In genomic region chr11:65546217-65546958, GRCh38 we compare ENCODE assay signal across 8 cellular contexts. TPM values are rescaled to one million over a fixed set of nuclear protein-coding genes. Genes with fewer than 3 reads are reported as not detected.
DNase-seq lines count a peak whose midpoint lies in the region; ATAC-seq lines count a peak whose summit lies in the region.

No MANE protein-coding gene starts in this region.

- ATAC-seq in GM21576 (IDR thresholded peaks at IDR 0.05; ENCODE audit: unreplicated experiment) = peak; percentile 66
- ATAC-seq in activated naive CD4-positive, alpha-beta T cell treated with anti-CD3 and anti-CD28 coated beads, Interleukin-2, amount 50 U/mL, for 72 hours = peak; percentile 84 to 92

- peak; percentile 95 for DNase-seq in DMS53 treated with DMSO at 0.1 percent for 48 hours (lab: John Stamatoyannopoulos, UW; ENCODE audit: unreplicated experiment)
- DNase-seq in Kasumi-1 (lab: John Stamatoyannopoulos, UW) = peak; percentile 58 to 76
- DNase-seq in SKM-1 treated with dmso at 0.1 percent for 144 hours (lab: John Stamatoyannopoulos, UW; ENCODE audit: unreplicated experiment) = peak; percentile 52
- peak; percentile 96 to 100 for DNase-seq in activated naive CD4-positive, alpha-beta T cell treated with anti-CD3 and anti-CD28 coated beads, Interleukin-2, amount 50 U/mL, for 72 hours (ENCODE audit: low spot score in 2 of 2)
- DNase-seq in islet precursor cell = peak; percentile 95
- peak; percentile 97 for DNase-seq in stimulated activated CD4-positive, alpha-beta T cell treated with anti-CD3 and anti-CD28 coated beads, Interleukin-2, amount 100 ng/mL, for 4 hours (ENCODE audit: low read depth)
- no peak for DNase-seq in GDM1 (lab: John Stamatoyannopoulos, UW)

- H3K27ac Mint-ChIP-seq in activated naive CD4-positive, alpha-beta T cell treated with anti-CD3 and anti-CD28 coated beads, Interleukin-2, amount 50 U/mL, for 72 hours = peak overlapping the region in 1 of 2 donors; percentile 84

- H3K9me3 Mint-ChIP-seq in activated naive CD4-positive, alpha-beta T cell treated with anti-CD3 and anti-CD28 coated beads, Interleukin-2, amount 50 U/mL, for 72 hours = no peaks in the 10 kb centered on the region

- peaks cover 0 to 16% of the 10 kb centered on the region in 2 donors for H3K36me3 Mint-ChIP-seq in activated naive CD4-positive, alpha-beta T cell treated with anti-CD3 and anti-CD28 coated beads, Interleukin-2, amount 50 U/mL, for 72 hours

RNA-seq across cellular contexts. Expression of gene LTBP3, which starts 11.8 kb away (rescaled TPM):
- total RNA-seq in activated naive CD4-positive, alpha-beta T cell treated with anti-CD3 and anti-CD28 coated beads, Interleukin-2, amount 50 U/mL, for 72 hours = 10 to 100 TPM; 66.6 to 90.4 TPM

RNA-seq across cellular contexts. Expression of gene SCYL1, which starts 21.5 kb away (rescaled TPM):
- total RNA-seq in activated naive CD4-positive, alpha-beta T cell treated with anti-CD3 and anti-CD28 coated beads, Interleukin-2, amount 50 U/mL, for 72 hours = 10 to 100 TPM; 74.3 to 93.2 TPM

RNA-seq across cellular contexts. Expression of gene ZNRD2, which starts 23.9 kb away (rescaled TPM):
- total RNA-seq in activated naive CD4-positive, alpha-beta T cell treated with anti-CD3 and anti-CD28 coated beads, Interleukin-2, amount 50 U/mL, for 72 hours = 10 to 100 TPM; 35.9 to 44.3 TPM

RNA-seq across cellular contexts. Expression of gene FAM89B, which starts 25.9 kb away (rescaled TPM):
- total RNA-seq in activated naive CD4-positive, alpha-beta T cell treated with anti-CD3 and anti-CD28 coated beads, Interleukin-2, amount 50 U/mL, for 72 hours = 10 to 100 TPM; 32.6 to 47.1 TPM

RNA-seq across cellular contexts. Expression of gene EHBP1L1, which starts 29.5 kb away (rescaled TPM):
- total RNA-seq in activated naive CD4-positive, alpha-beta T cell treated with anti-CD3 and anti-CD28 coated beads, Interleukin-2, amount 50 U/mL, for 72 hours = 100 to 1,000 TPM; 101 to 144 TPM
